Comparison of ENCODE assay signal across 18 cellular contexts in the genomic region with DNA sequence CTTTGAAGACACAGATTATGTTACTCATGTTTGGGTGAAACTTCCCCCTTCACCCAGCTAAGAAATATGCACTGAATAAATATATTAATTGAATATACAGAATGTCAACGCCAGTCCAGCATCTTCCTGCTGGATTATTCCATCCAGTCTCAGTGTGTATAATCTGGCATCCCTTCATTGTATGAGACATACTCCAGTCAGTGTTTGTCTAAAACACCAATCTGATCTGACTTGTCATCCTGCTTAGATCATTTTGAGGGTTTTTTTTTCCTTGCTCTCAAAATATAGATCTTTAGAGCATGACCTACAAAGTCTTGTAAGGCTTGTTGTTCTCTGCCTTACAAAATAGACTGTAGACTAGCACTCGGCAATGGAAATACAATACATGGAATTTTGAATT.
"Had no signal": no experiment of that assay in that cellular context is flagged by ENCODE, and none has a peak within 500 bp of the region (broad histone marks: within the 10 kb centered on the region; RNA-seq: fewer than 3 reads in every experiment).

No MANE protein-coding gene starts in this region.

- H3K4me3 ChIP-seq: esophagus muscularis mucosa, thoracic aorta had no signal

- H3K27ac Mint-ChIP-seq: activated B cell treated with CpG ODN at 0.5 μM for 24 hours; activated CD4-positive, alpha-beta T cell treated with anti-CD3 and anti-CD28 coated beads, Interleukin-2, amount 10 ng/mL, durations not matched to agents 24 days and 14 days; activated naive CD4-positive, alpha-beta T cell treated with anti-CD3 and anti-CD28 coated beads for 36 hours; activated T-helper 17 cell treated with anti-CD3 and anti-CD28 coated beads, Interleukin-2, amount 50 U/mL, for 72 hours; nephron; T-helper 1 cell treated with Interleukin-12 subunit alpha and Interleukin-12 subunit beta and Interleukin-4 antibody, amounts not matched to agents 30 μg/mL and 1 μg/mL, for 36 hours had no signal

- H3K27me3 Mint-ChIP-seq: activated B cell treated with CpG ODN at 0.5 μM for 24 hours; activated CD4-positive, alpha-beta T cell treated with anti-CD3 and anti-CD28 coated beads, Interleukin-2, amount 10 ng/mL, durations not matched to agents 24 days and 14 days; activated T-helper 17 cell treated with anti-CD3 and anti-CD28 coated beads, Interleukin-2, amount 50 U/mL, for 72 hours; dendritic cell treated with granulocyte-macrophage colony-stimulating factor and Interleukin-4, amounts not matched to agents 40 ng/mL and 50 ng/mL, for 4 days had no signal

- FAIRE-seq: islet of Langerhans had no signal

- H3K4me1 Mint-ChIP-seq: activated CD4-positive, alpha-beta T cell treated with anti-CD3 and anti-CD28 coated beads, Interleukin-2, amount 10 ng/mL, durations not matched to agents 24 days and 14 days had no signal

- H3K27ac ChIP-seq: esophagus muscularis mucosa, thoracic aorta had no signal

- H3K27me3 ChIP-seq: esophagus muscularis mucosa had no signal

- H3K4me1 ChIP-seq: esophagus muscularis mucosa had no signal

- H3K4me3 Mint-ChIP-seq: activated B cell treated with CpG ODN at 0.5 μM for 24 hours; activated CD4-positive, alpha-beta T cell treated with anti-CD3 and anti-CD28 coated beads, Interleukin-2, amount 10 ng/mL, durations not matched to agents 24 days and 14 days; activated naive CD4-positive, alpha-beta T cell treated with anti-CD3 and anti-CD28 coated beads for 36 hours; activated T-helper 17 cell treated with anti-CD3 and anti-CD28 coated beads, Interleukin-2, amount 50 U/mL, for 72 hours; dendritic cell treated with granulocyte-macrophage colony-stimulating factor and Interleukin-4, amounts not matched to agents 40 ng/mL and 50 ng/mL, for 4 days; nephron; T-helper 1 cell treated with Interleukin-12 subunit alpha and Interleukin-12 subunit beta and Interleukin-4 antibody, amounts not matched to agents 30 μg/mL and 1 μg/mL, for 36 hours had no signal

- H3K9me3 ChIP-seq: esophagus muscularis mucosa, thoracic aorta had no signal

- ATAC-seq: activated T-helper 17 cell treated with anti-CD3 and anti-CD28 coated beads, Interleukin-2, amount 50 U/mL, for 72 hours; left lobe of liver had no signal

- H3K9me3 Mint-ChIP-seq: activated CD4-positive, alpha-beta T cell treated with anti-CD3 and anti-CD28 coated beads, Interleukin-2, amount 10 ng/mL, durations not matched to agents 24 days and 14 days; activated naive CD4-positive, alpha-beta T cell treated with anti-CD3 and anti-CD28 coated beads for 36 hours; activated T-helper 17 cell treated with anti-CD3 and anti-CD28 coated beads, Interleukin-2, amount 50 U/mL, for 72 hours; dendritic cell treated with granulocyte-macrophage colony-stimulating factor and Interleukin-4, amounts not matched to agents 40 ng/mL and 50 ng/mL, for 4 days; nephron; T-helper 1 cell treated with Interleukin-12 subunit alpha and Interleukin-12 subunit beta and Interleukin-4 antibody, amounts not matched to agents 30 μg/mL and 1 μg/mL, for 36 hours had no signal

- DNase-seq: activated B cell treated with CpG ODN at 0.5 μM for 24 hours; activated CD4-positive, alpha-beta T cell treated with anti-CD3 and anti-CD28 coated beads, Interleukin-2, amount 10 ng/mL, durations not matched to agents 24 days and 14 days; activated naive CD4-positive, alpha-beta T cell treated with anti-CD3 and anti-CD28 coated beads for 36 hours; activated T-cell treated with anti-CD3 and anti-CD28 coated beads for 4 hours; central memory CD4-positive, alpha-beta T cell; foreskin melanocyte; head of caudate nucleus; mesenchymal stem cell; stimulated activated CD4-positive, alpha-beta T cell treated with anti-CD3 and anti-CD28 coated beads, Interleukin-2, amount 100 ng/mL, for 48 hours; stimulated activated naive CD8-positive, alpha-beta T cell treated with anti-CD3 and anti-CD28 coated beads, Interleukin-15, Interleukin-2, amounts not matched to agents 100 U/mL and 50 U/mL, for 24 hours had no signal

- H3K36me3 ChIP-seq: esophagus muscularis mucosa, thoracic aorta had no signal
